Comparison of ENCODE assay signal across 18 cellular contexts in genomic region chr9:116002624-116003023, GRCh38.
A peak's percentile ranks its signal among the peaks of the same experiment; 100 is the strongest.
DNase-seq lines count a peak whose midpoint lies in the region; ATAC-seq and TF ChIP-seq lines count a peak whose summit lies in the region.
"Had no signal": no experiment of that assay in that cellular context is flagged by ENCODE, and none has a peak within 500 bp of the region (broad histone marks: within the 10 kb centered on the region; RNA-seq: fewer than 3 reads in every experiment).

No MANE protein-coding gene starts in this region.

- POLR2A ChIA-PET in SK-N-SH (lab: Yijun Ruan, JAX): no interaction called here

- H3K9ac ChIP-seq in SK-N-SH: no peak overlapping the region

- H3K27ac ChIP-seq in SK-N-SH (ENCODE audit: low read depth in 2 of 2, low read length in 1 of 2): peak overlapping the region in 1 of 2 experiments; percentile 4; a peak in 1 of 4 replicates

- 73% methylated on average over 3 of the region's 3 CpGs for WGBS in SK-N-SH (ENCODE audit: low lambda C conversion rate)

- no peaks in the 10 kb centered on the region for H3K79me2 ChIP-seq in SK-N-SH (ENCODE audit: insufficient read depth)

- no peak for TF ChIP-seq EP300 in SK-N-SH (IDR thresholded peaks at IDR 0.05; ENCODE audit: borderline replicate concordance in 1 of 2, low read depth in 1 of 2, low read length in 1 of 2)

- H3K4me1 ChIP-seq in SK-N-SH (ENCODE audit: control insufficient read depth in 1 of 2, insufficient read depth in 2 of 2, low read depth in 1 of 2, low read length in 1 of 2): peaks cover 2 to 22% of the 10 kb centered on the region in 2 experiments

- no peaks in the 10 kb centered on the region for H3K27me3 ChIP-seq in SK-N-SH (ENCODE audit: insufficient read depth)

- H3K9me2 ChIP-seq in SK-N-SH: no peaks in the 10 kb centered on the region

- no peaks in the 10 kb centered on the region for H4K20me1 ChIP-seq in SK-N-SH (ENCODE audit: insufficient read depth)

- CTCF ChIA-PET in SK-N-SH (lab: Yijun Ruan, JAX): interaction anchor here (1.2 kb wide), 1 partner anchor 409 kb away, joined by 4 read pairs; no protein-coding TSS in a partner anchor

- TF ChIP-seq RAD21 in SK-N-SH (IDR thresholded peaks at IDR 0.05; ENCODE audit: low read length): no peak

- no peak overlapping the region for H3K4me3 ChIP-seq in SK-N-SH (ENCODE audit: low read depth in 2 of 2, low read length in 1 of 2)

- no peak overlapping the region for H2AFZ ChIP-seq in SK-N-SH (ENCODE audit: low read depth)

- ATAC-seq in GM18870 (IDR thresholded peaks at IDR 0.05; ENCODE audit: unreplicated experiment): no peak
- ATAC-seq: natural killer cell had no signal

- DNase-seq in H4 (ENCODE audit: low spot score): peak; percentile 77
- peak; percentile 66 for DNase-seq in RPMI7951 (ENCODE audit: low read depth)
- peak; percentile 57 for DNase-seq in fibroblast of gingiva (ENCODE audit: low read depth)
- DNase-seq in renal cortical epithelial cell (ENCODE audit: low read depth): peak; percentile 93
- DNase-seq in effector CD4-positive, alpha-beta T cell: no peak
- no peak for DNase-seq in SK-N-SH
- no peak for DNase-seq in stimulated activated CD4-positive, alpha-beta T cell treated with anti-CD3 and anti-CD28 coated beads, Interleukin-2, amount 100 ng/mL, for 48 hours
- DNase-seq: activated CD4-positive, CD25-positive, alpha-beta regulatory T cell treated with anti-CD3 and anti-CD28 coated beads, Interleukin-2, amount 50 U/mL, for 72 hours; activated naive CD8-positive, alpha-beta T cell treated with anti-CD3 and anti-CD28 coated beads for 36 hours; activated T-cell treated with anti-CD3 and anti-CD28 coated beads for 4 hours; CD4-positive, alpha-beta T cell; dermis blood vessel endothelial cell; GF-D8; H9; head of caudate nucleus; natural killer cell; T-helper 1 cell had no signal

- H3F3A ChIP-seq in SK-N-SH (replicated peaks; ENCODE audit: insufficient read depth): peaks cover 19% of the 10 kb centered on the region

- no peaks in the 10 kb centered on the region for H3K36me3 ChIP-seq in SK-N-SH (replicated peaks in 1 of 2; ENCODE audit: control insufficient read depth in 1 of 2, insufficient read depth in 2 of 2, low read length in 1 of 2)

- no peak for TF ChIP-seq CTCF in SK-N-SH (IDR thresholded peaks at IDR 0.05)

- H3K9me3 ChIP-seq in SK-N-SH: no peaks in the 10 kb centered on the region

- H3K4me2 ChIP-seq in SK-N-SH: no peak overlapping the region

TF ChIP-seq in SK-N-SH, 30 proteins besides CTCF, POLR2A, EP300 and RAD21:
- no peak for TF ChIP-seq IRF3 (IDR thresholded peaks at IDR 0.05; ENCODE audit: low read depth, low read length)
- TF ChIP-seq GATA2 (CRISPR knock-in tag; IDR thresholded peaks at IDR 0.05): no peak
- TF ChIP-seq MAX (IDR thresholded peaks at IDR 0.05; ENCODE audit: low read depth): no peak
- no peak for TF ChIP-seq YY1 (IDR thresholded peaks at IDR 0.05; ENCODE audit: low read depth)
- TF ChIP-seq USF2 (IDR thresholded peaks at IDR 0.05; ENCODE audit: borderline replicate concordance, low read depth, low read length): no peak
- no peak for TF ChIP-seq SMC3 (IDR thresholded peaks at IDR 0.05; ENCODE audit: low read depth, low read length)
- no peak for TF ChIP-seq SIN3A (IDR thresholded peaks at IDR 0.05; ENCODE audit: borderline replicate concordance, low read depth, low read length)
- no peak for TF ChIP-seq RXRA (IDR thresholded peaks at IDR 0.05; ENCODE audit: borderline replicate concordance, low read depth)
- TF ChIP-seq USF1 (IDR thresholded peaks at IDR 0.05; ENCODE audit: borderline replicate concordance, low read depth): no peak
- TF ChIP-seq FOXJ3 (CRISPR knock-in tag; IDR thresholded peaks at IDR 0.05): no peak
- TF ChIP-seq EZH2phosphoT487 (IDR thresholded peaks at IDR 0.05; ENCODE audit: borderline replicate concordance, low read depth): no peak
- TF ChIP-seq FOSL2 (IDR thresholded peaks at IDR 0.05; ENCODE audit: borderline replicate concordance, low read depth): no peak
- TF ChIP-seq JUND (IDR thresholded peaks at IDR 0.05): no peak
- TF ChIP-seq CHD2 (IDR thresholded peaks at IDR 0.05; ENCODE audit: low read length, partially characterized antibody): no peak

Comparison
In these comparisons a context has a peak if more than half of its experiments do, and no peak if none do; other contexts are left out.
1. DNase-seq: peak in H4 (single experiment), RPMI7951 (single experiment), fibroblast of gingiva (single experiment) and renal cortical epithelial cell (single experiment); none in effector CD4-positive, alpha-beta T cell (single experiment), SK-N-SH (single experiment) and stimulated activated CD4-positive, alpha-beta T cell treated with anti-CD3 and anti-CD28 coated beads, Interleukin-2, amount 100 ng/mL, for 48 hours (0 of 2).